ENCODE assay signal across 15 cellular contexts in the genomic region with DNA sequence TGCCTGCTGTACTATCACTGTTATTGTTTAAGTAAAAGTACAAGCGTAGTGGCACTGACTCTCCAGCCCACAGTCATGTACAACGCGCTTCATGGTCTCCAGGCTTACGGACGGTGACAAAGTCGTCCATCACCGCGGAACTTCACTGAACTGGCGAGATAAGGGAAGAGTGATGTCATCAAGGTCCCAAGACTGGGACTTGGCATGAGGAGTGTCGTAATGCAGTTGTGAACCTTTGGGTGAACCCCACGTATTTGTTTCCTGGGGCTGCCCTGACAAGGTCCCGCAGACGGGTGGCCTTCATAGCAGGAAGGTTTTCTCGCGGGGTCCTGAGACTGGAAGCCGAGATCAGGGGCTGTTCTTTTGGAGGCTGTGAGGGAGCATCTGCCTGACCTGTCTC.
"Had no signal": no experiment of that assay in that cellular context is flagged by ENCODE, and none has a peak within 500 bp of the region (broad histone marks: within the 10 kb centered on the region; RNA-seq: fewer than 3 reads in every experiment).

No MANE protein-coding gene starts in this region.

- H3K9me3 ChIP-seq: body of pancreas, gastroesophageal sphincter, psoas muscle, upper lobe of right lung had no signal

- H3K4me1 Mint-ChIP-seq: activated CD8-positive, alpha-beta memory T cell treated with anti-CD3 and anti-CD28 coated beads, Interleukin-2, amount 10 ng/mL, durations not matched to agents 7 days and 5 days had no signal

- H3K9me3 Mint-ChIP-seq: nephron had no signal

- H3K27ac Mint-ChIP-seq: activated CD8-positive, alpha-beta memory T cell treated with anti-CD3 and anti-CD28 coated beads, Interleukin-2, amount 10 ng/mL, durations not matched to agents 7 days and 5 days; nephron had no signal

- H3K27ac ChIP-seq: body of pancreas, coronary artery, epithelial cell of prostate, gastroesophageal sphincter, hepatocyte, psoas muscle, upper lobe of right lung had no signal

- H3K27me3 Mint-ChIP-seq: activated CD8-positive, alpha-beta memory T cell treated with anti-CD3 and anti-CD28 coated beads, Interleukin-2, amount 10 ng/mL, durations not matched to agents 7 days and 5 days had no signal

- H3K27me3 ChIP-seq: body of pancreas, gastroesophageal sphincter, hepatocyte, upper lobe of right lung had no signal

- DNase-seq: activated CD4-positive, alpha-beta T cell treated with anti-CD3 and anti-CD28 coated beads, Interleukin-2, amount 50 U/mL, for 48 hours; activated CD8-positive, alpha-beta memory T cell treated with anti-CD3 and anti-CD28 coated beads, Interleukin-2, amount 10 ng/mL, durations not matched to agents 7 days and 5 days; activated naive CD4-positive, alpha-beta T cell treated with Interleukin-2 at 50 U/mL for 16 hours; body of pancreas; central memory CD4-positive, alpha-beta T cell; effector CD8-positive, alpha-beta T cell; stimulated activated CD4-positive, alpha-beta T cell treated with anti-CD3 and anti-CD28 coated beads, Interleukin-12 subunit alpha, Interleukin-12 subunit beta, amount 100 ng/mL, for 4 hours; stimulated activated naive CD4-positive, alpha-beta T cell treated with Interleukin-2 at 50 U/mL for 16 hours had no signal

- H3K4me3 Mint-ChIP-seq: activated CD8-positive, alpha-beta memory T cell treated with anti-CD3 and anti-CD28 coated beads, Interleukin-2, amount 10 ng/mL, durations not matched to agents 7 days and 5 days; nephron had no signal

- ATAC-seq: activated CD8-positive, alpha-beta memory T cell treated with anti-CD3 and anti-CD28 coated beads, Interleukin-2, amount 10 ng/mL, durations not matched to agents 7 days and 5 days; body of pancreas; gastroesophageal sphincter; psoas muscle; upper lobe of right lung had no signal
